In genomic region chr10:100750291-100751210, GRCh38 we compare ENCODE assay signal across 20 cellular contexts. TPM values are rescaled to one million over a fixed set of nuclear protein-coding genes. Genes with fewer than 3 reads are reported as not detected.
A peak's percentile ranks its signal among the peaks of the same experiment; 100 is the strongest.
DNase-seq lines count a peak whose midpoint lies in the region; ATAC-seq and TF ChIP-seq lines count a peak whose summit lies in the region.
"Had no signal": no experiment of that assay in that cellular context is flagged by ENCODE, and none has a peak within 500 bp of the region (broad histone marks: within the 10 kb centered on the region; RNA-seq: fewer than 3 reads in every experiment).

No MANE protein-coding gene starts in this region.

- no peak overlapping the region for H3K4me3 ChIP-seq in right lobe of liver
- H3K4me3 ChIP-seq in CD8-positive, alpha-beta T cell (ENCODE audit: low read depth, low read length), result no peak overlapping the region
- H3K4me3 ChIP-seq: GM12878 had no signal

- H3K4me3 Mint-ChIP-seq in nephron progenitor cell, result peak overlapping the region; percentile 96
- no peak overlapping the region for H3K4me3 Mint-ChIP-seq in CD8-positive, alpha-beta T cell

- 10% methylated on average over 16 of the region's 37 CpGs for WGBS in right lobe of liver (ENCODE audit: insufficient coverage, low coverage, low lambda C conversion rate, missing lambda C conversion rate)

- TF ChIP-seq POLR2A in right lobe of liver (IDR thresholded peaks at IDR 0.05), result no peak

- peaks cover 75% of the 10 kb centered on the region for H3K36me3 Mint-ChIP-seq in nephron progenitor cell (ENCODE audit: low read depth)
- no peaks in the 10 kb centered on the region for H3K36me3 Mint-ChIP-seq in CD8-positive, alpha-beta T cell

- H3K9me3 Mint-ChIP-seq in nephron progenitor cell, result no peaks in the 10 kb centered on the region
- H3K9me3 Mint-ChIP-seq in CD8-positive, alpha-beta T cell, result no peaks in the 10 kb centered on the region

- H3K4me1 ChIP-seq in right lobe of liver, result peaks cover 0 to 9% (median 0%) of the 10 kb centered on the region in 4 donors
- H3K4me1 ChIP-seq in CD8-positive, alpha-beta T cell (ENCODE audit: insufficient read depth, low read length), result peaks cover 40% of the 10 kb centered on the region
- H3K4me1 ChIP-seq: BE2C had no signal

- POLR2A ChIA-PET in CD8-positive, alpha-beta T cell (lab: Charles Lee), result no interaction called here

- DNase-seq in cardiac septum (ENCODE audit: low spot score) (peak; percentile 12), left cardiac atrium (no peak), epidermal melanocyte (ENCODE audit: insufficient read length, low spot score) (peak; percentile 13), nephron progenitor cell (no peak), right lobe of liver (no peak)
- DNase-seq in effector CD4-positive, alpha-beta T cell, result no peak
- no peak for DNase-seq in CD8-positive, alpha-beta T cell
- DNase-seq: BE2C, COR-L47, DMS79 treated with DMSO at 0.1 percent for 48 hours, Kasumi-1, NCI-H1417 treated with DMSO at 0.1 percent for 48 hours, NCI-H187, NCI-H446 treated with DMSO at 0.1 percent for 48 hours, NCI-H526 treated with DMSO at 0.1 percent for 48 hours, OCI-M1 had no signal

- H3K4me1 Mint-ChIP-seq in nephron progenitor cell, result peaks cover 74% of the 10 kb centered on the region
- H3K4me1 Mint-ChIP-seq in CD8-positive, alpha-beta T cell (ENCODE audit: low read depth), result peaks cover 25% of the 10 kb centered on the region

- no peaks in the 10 kb centered on the region for H3K9me3 ChIP-seq in right lobe of liver
- no peaks in the 10 kb centered on the region for H3K9me3 ChIP-seq in CD8-positive, alpha-beta T cell (ENCODE audit: low read length)
- H3K9me3 ChIP-seq: BE2C, SJCRH30 had no signal

- peaks cover 94% of the 10 kb centered on the region for H3K27me3 Mint-ChIP-seq in nephron progenitor cell (ENCODE audit: low read depth, poor library complexity)
- H3K27me3 Mint-ChIP-seq in CD8-positive, alpha-beta T cell (ENCODE audit: low read depth), result peaks cover 73% of the 10 kb centered on the region

- TF ChIP-seq CTCF in nephron progenitor cell (IDR thresholded peaks at IDR 0.05), result no peak
- no peak for TF ChIP-seq CTCF in right lobe of liver (IDR thresholded peaks at IDR 0.05)
- TF ChIP-seq CTCF in CD8-positive, alpha-beta T cell (IDR thresholded peaks at IDR 0.05), result no peak

- CTCF ChIA-PET in CD8-positive, alpha-beta T cell (lab: Charles Lee), result no interaction called here

- no peak overlapping the region for H3K27ac Mint-ChIP-seq in nephron progenitor cell
- no peak overlapping the region for H3K27ac Mint-ChIP-seq in CD8-positive, alpha-beta T cell

- H3K27me3 ChIP-seq in right lobe of liver, result peaks cover 5 to 31% of the 10 kb centered on the region in 2 donors
- peaks cover 46% of the 10 kb centered on the region for H3K27me3 ChIP-seq in CD8-positive, alpha-beta T cell (ENCODE audit: insufficient read depth, low read length)

- H3K36me3 ChIP-seq in right lobe of liver, result no peaks in the 10 kb centered on the region
- no peaks in the 10 kb centered on the region for H3K36me3 ChIP-seq in CD8-positive, alpha-beta T cell (ENCODE audit: insufficient read depth, low read length)
- H3K36me3 ChIP-seq: BE2C, SJCRH30 had no signal

- H3K27ac ChIP-seq in right lobe of liver, result no peak overlapping the region
- H3K27ac ChIP-seq in CD8-positive, alpha-beta T cell (ENCODE audit: low read depth, low read length), result no peak overlapping the region

- intact Hi-C loops in cardiac septum (cut with DNase I) (no loop called here), left cardiac atrium (cut with DNase I) (no loop called here), right lobe of liver (cut with DNase I) (no loop called here)
- intact Hi-C loops in CD8-positive, alpha-beta T cell (cut with DNase I, micrococcal nuclease), result loop anchor here in 1 of 2 experiments (1.0 kb wide), 1 partner anchor 34 kb away; no protein-coding TSS in a partner anchor

- ATAC-seq in left cardiac atrium (no peak), right lobe of liver (no peak), GM18868 (IDR thresholded peaks at IDR 0.05; ENCODE audit: unreplicated experiment) (no peak)
- ATAC-seq in CD8-positive, alpha-beta T cell, result no peak
- ATAC-seq: GM12878 had no signal

RNA-seq across cellular contexts. Expression of gene PAX2, which starts 5.2 kb away (rescaled TPM):
- total RNA-seq in cardiac septum (not detected), left cardiac atrium (not detected), right lobe of liver (under 1 TPM in 1 of 6 experiments, not detected in 5; 0.24 TPM)
- total RNA-seq in CD8-positive, alpha-beta T cell, result not detected
- total RNA-seq: GM12878, MCF 10A had no signal

Comparison
In these comparisons a context has a peak if more than half of its experiments do, and no peak if none do; other contexts are left out.
1. DNase-seq: peak in cardiac septum (single experiment) and epidermal melanocyte (single experiment); none in left cardiac atrium (single experiment), nephron progenitor cell (single experiment), effector CD4-positive, alpha-beta T cell (single experiment), right lobe of liver (0 of 3) and CD8-positive, alpha-beta T cell (0 of 7).